ENCODE assay signal across 8 cellular contexts in genomic region chr5:36877667-36878420, GRCh38. TPM values are rescaled to one million over a fixed set of nuclear protein-coding genes. Genes with fewer than 3 reads are reported as not detected.
DNase-seq lines count a peak whose midpoint lies in the region; ATAC-seq lines count a peak whose summit lies in the region.

No MANE protein-coding gene starts in this region.

- POLR2A ChIA-PET in activated naive CD8-positive, alpha-beta T cell treated with anti-CD3 and anti-CD28 coated beads, Interleukin-2, amount 10 ng/mL, durations not matched to agents 7 days and 5 days (lab: Charles Lee), result interaction anchor here (1.4 to 2.3 kb wide), 4 partner anchors 16 to 493 kb away, joined by 3 to 19 read pairs (median 4); partner anchors contain the start of gene NUP155

- H3K4me3 ChIP-seq in GM08714 (ENCODE audit: low read length) (peak overlapping the region; percentile 100), iPS-20b (ENCODE audit: low read length) (peak overlapping the region; percentile 91)

- peaks cover 2% of the 10 kb centered on the region for H3K36me3 Mint-ChIP-seq in activated naive CD8-positive, alpha-beta T cell treated with anti-CD3 and anti-CD28 coated beads, Interleukin-2, amount 10 ng/mL, durations not matched to agents 7 days and 5 days
- H3K36me3 Mint-ChIP-seq in stimulated activated effector memory CD8-positive, alpha-beta T cell treated with anti-CD3 and anti-CD28 coated beads, Interleukin-12 subunit alpha, Interleukin-12 subunit beta, amount 100 ng/mL, for 72 hours, result peaks cover 40% of the 10 kb centered on the region

- H3K27me3 ChIP-seq in iPS-20b (ENCODE audit: insufficient read depth, low read length), result no peaks in the 10 kb centered on the region

- H3K4me1 ChIP-seq in iPS-20b (ENCODE audit: insufficient read depth, low read length), result peaks cover 29% of the 10 kb centered on the region

- no peaks in the 10 kb centered on the region for H3K9me3 Mint-ChIP-seq in activated naive CD8-positive, alpha-beta T cell treated with anti-CD3 and anti-CD28 coated beads, Interleukin-2, amount 10 ng/mL, durations not matched to agents 7 days and 5 days
- H3K9me3 Mint-ChIP-seq in stimulated activated effector memory CD8-positive, alpha-beta T cell treated with anti-CD3 and anti-CD28 coated beads, Interleukin-12 subunit alpha, Interleukin-12 subunit beta, amount 100 ng/mL, for 72 hours, result no peaks in the 10 kb centered on the region

- H3K4me3 Mint-ChIP-seq in activated naive CD8-positive, alpha-beta T cell treated with anti-CD3 and anti-CD28 coated beads, Interleukin-2, amount 10 ng/mL, durations not matched to agents 7 days and 5 days, result peak overlapping the region; percentile 88
- H3K4me3 Mint-ChIP-seq in stimulated activated effector memory CD8-positive, alpha-beta T cell treated with anti-CD3 and anti-CD28 coated beads, Interleukin-12 subunit alpha, Interleukin-12 subunit beta, amount 100 ng/mL, for 72 hours, result peak overlapping the region; percentile 93

- peak overlapping the region; percentile 90 for H3K27ac ChIP-seq in iPS-20b (ENCODE audit: low read length)

- peak overlapping the region; percentile 90 for H3K9ac ChIP-seq in iPS-20b (ENCODE audit: low read depth, low read length)

- H3K36me3 ChIP-seq in iPS-20b (ENCODE audit: insufficient read depth, low read depth, low read length), result no peaks in the 10 kb centered on the region

- H3K9me3 ChIP-seq in iPS-20b (ENCODE audit: insufficient read depth, low read depth, low read length), result no peaks in the 10 kb centered on the region

- H3K27me3 Mint-ChIP-seq in activated naive CD8-positive, alpha-beta T cell treated with anti-CD3 and anti-CD28 coated beads, Interleukin-2, amount 10 ng/mL, durations not matched to agents 7 days and 5 days, result no peaks in the 10 kb centered on the region

- peaks cover 37% of the 10 kb centered on the region for H3K4me1 Mint-ChIP-seq in activated naive CD8-positive, alpha-beta T cell treated with anti-CD3 and anti-CD28 coated beads, Interleukin-2, amount 10 ng/mL, durations not matched to agents 7 days and 5 days
- H3K4me1 Mint-ChIP-seq in stimulated activated effector memory CD8-positive, alpha-beta T cell treated with anti-CD3 and anti-CD28 coated beads, Interleukin-12 subunit alpha, Interleukin-12 subunit beta, amount 100 ng/mL, for 72 hours, result peaks cover 34% of the 10 kb centered on the region

- DNase-seq in 8988T (peak; percentile 23), NCI-H2107 (lab: John Stamatoyannopoulos, UW) (peak; percentile 18), anterior cingulate cortex (lab: John Stamatoyannopoulos, UW) (no peak), cerebellar nuclear complex (lab: John Stamatoyannopoulos, UW) (no peak)
- no peak for DNase-seq in activated naive CD8-positive, alpha-beta T cell treated with anti-CD3 and anti-CD28 coated beads, Interleukin-2, amount 10 ng/mL, durations not matched to agents 7 days and 5 days
- no peak for DNase-seq in stimulated activated effector memory CD8-positive, alpha-beta T cell treated with anti-CD3 and anti-CD28 coated beads, Interleukin-12 subunit alpha, Interleukin-12 subunit beta, amount 100 ng/mL, for 72 hours (ENCODE audit: low spot score in 2 of 2)

- H3K27ac Mint-ChIP-seq in activated naive CD8-positive, alpha-beta T cell treated with anti-CD3 and anti-CD28 coated beads, Interleukin-2, amount 10 ng/mL, durations not matched to agents 7 days and 5 days, result peak overlapping the region; percentile 97
- peak overlapping the region; percentile 95 for H3K27ac Mint-ChIP-seq in stimulated activated effector memory CD8-positive, alpha-beta T cell treated with anti-CD3 and anti-CD28 coated beads, Interleukin-12 subunit alpha, Interleukin-12 subunit beta, amount 100 ng/mL, for 72 hours

- ATAC-seq in activated naive CD8-positive, alpha-beta T cell treated with anti-CD3 and anti-CD28 coated beads, Interleukin-2, amount 10 ng/mL, durations not matched to agents 7 days and 5 days (ENCODE audit: low read depth), result no peak
- peak; percentile 29 for ATAC-seq in stimulated activated effector memory CD8-positive, alpha-beta T cell treated with anti-CD3 and anti-CD28 coated beads, Interleukin-12 subunit alpha, Interleukin-12 subunit beta, amount 100 ng/mL, for 72 hours

RNA-seq across cellular contexts. Expression of gene NIPBL, which starts 1.3 kb away (rescaled TPM):
- 10 to 100 TPM; 70.3 to 77.7 TPM for total RNA-seq in activated naive CD8-positive, alpha-beta T cell treated with anti-CD3 and anti-CD28 coated beads, Interleukin-2, amount 10 ng/mL, durations not matched to agents 7 days and 5 days

Comparison
In these comparisons a context has a peak if more than half of its experiments do, and no peak if none do; other contexts are left out.
1. DNase-seq: peak in 8988T (single experiment) and NCI-H2107 (single experiment); none in activated naive CD8-positive, alpha-beta T cell treated with anti-CD3 and anti-CD28 coated beads, Interleukin-2, amount 10 ng/mL, durations not matched to agents 7 days and 5 days (single experiment), stimulated activated effector memory CD8-positive, alpha-beta T cell treated with anti-CD3 and anti-CD28 coated beads, Interleukin-12 subunit alpha, Interleukin-12 subunit beta, amount 100 ng/mL, for 72 hours (0 of 2), anterior cingulate cortex (0 of 58) and cerebellar nuclear complex (0 of 2).